Comparison of ENCODE assay signal across 21 cellular contexts in the genomic region with DNA sequence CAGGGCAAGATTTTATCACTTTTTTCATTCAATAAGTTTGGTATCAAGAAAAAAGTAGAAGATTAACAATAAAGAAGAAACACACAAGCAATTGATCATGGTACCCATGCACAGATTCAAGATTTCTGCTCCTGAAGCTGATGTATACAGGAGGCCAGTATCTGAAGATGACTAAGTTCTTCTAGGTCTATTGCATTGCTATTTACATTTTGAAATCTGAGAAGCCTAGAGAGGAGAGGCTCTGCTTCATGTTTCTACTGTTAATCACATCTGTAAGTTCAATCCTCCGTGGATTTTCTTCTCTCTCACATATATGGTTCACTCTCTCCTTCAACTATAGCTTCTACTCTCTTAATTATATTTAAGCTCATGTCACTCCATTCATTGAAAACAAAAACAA.
DNase-seq lines count a peak whose midpoint lies in the region; ATAC-seq and TF ChIP-seq lines count a peak whose summit lies in the region.
"Had no signal": no experiment of that assay in that cellular context is flagged by ENCODE, and none has a peak within 500 bp of the region (broad histone marks: within the 10 kb centered on the region; RNA-seq: fewer than 3 reads in every experiment).

No MANE protein-coding gene starts in this region.

- H3K79me2 ChIP-seq in mammary epithelial cell (ENCODE audit: insufficient read depth, low read length) = no peaks in the 10 kb centered on the region
- no peaks in the 10 kb centered on the region for H3K79me2 ChIP-seq in PC-3 (ENCODE audit: low read length)

- CTCF ChIA-PET in MCF 10A (lab: Yijun Ruan, JAX) (interaction anchor here (0.7 kb wide), 1 partner anchor 12 kb away, joined by 3 read pairs; no protein-coding TSS in a partner anchor), mammary epithelial cell (lab: Charles Lee; ENCODE audit: low non-redundant PET) (no interaction called here), PC-3 (lab: Charles Lee) (no interaction called here)

- H3K4me3 ChIP-seq in mammary epithelial cell (replicated peaks in 1 of 3; ENCODE audit: insufficient read depth in 1 of 3, low read depth in 2 of 3, low read length in 3 of 3) = no peak overlapping the region
- H3K4me3 ChIP-seq in PC-3 (ENCODE audit: low read length) = no peak overlapping the region
- H3K4me3 ChIP-seq: HAP-1, K562 had no signal

- H3K4me2 ChIP-seq in mammary epithelial cell (ENCODE audit: insufficient read depth, low read depth, low read length) (no peak overlapping the region), PC-3 (ENCODE audit: low read length) (no peak overlapping the region)

- H3K9me3 Mint-ChIP-seq in MCF 10A (ENCODE audit: unreplicated experiment) = peaks cover 23% of the 10 kb centered on the region
- peaks cover 18% of the 10 kb centered on the region for H3K9me3 Mint-ChIP-seq in activated T-cell treated with anti-CD3 and anti-CD28 coated beads, Interleukin-2, amount 50 U/mL, for 4 hours

- WGBS in mammary epithelial cell (ENCODE audit: low coverage, missing lambda C conversion rate) = 33% methylated on average over 1 of the region's 1 CpG

- H3K27me3 Mint-ChIP-seq in MCF 10A (ENCODE audit: insufficient read depth, unreplicated experiment) = no peaks in the 10 kb centered on the region
- peaks cover 2% of the 10 kb centered on the region for H3K27me3 Mint-ChIP-seq in activated T-cell treated with anti-CD3 and anti-CD28 coated beads, Interleukin-2, amount 50 U/mL, for 4 hours (ENCODE audit: low read depth)

- H3K9me3 ChIP-seq in mammary epithelial cell (replicated peaks; ENCODE audit: insufficient read depth, low read length) (peaks cover 11% of the 10 kb centered on the region), PC-3 (ENCODE audit: low read length) (peaks cover 9% of the 10 kb centered on the region; the same call in 1 of the 2 replicates)
- H3K9me3 ChIP-seq: HAP-1 had no signal

- no peaks in the 10 kb centered on the region for H3K4me1 ChIP-seq in mammary epithelial cell (ENCODE audit: insufficient read depth, low read length)
- 0 out of 2 replicates have a peak, but pooled peaks cover 4% of the 10 kb centered on the region for H3K4me1 ChIP-seq in PC-3 (ENCODE audit: insufficient read depth, low read length)
- H3K4me1 ChIP-seq: BE2C had no signal

- TF ChIP-seq CTCF in MCF 10A (IDR thresholded peaks at IDR 0.05; ENCODE audit: unreplicated experiment) (no peak), mammary epithelial cell (conservative IDR thresholded peaks at IDR 0.05 in 1 of 2, IDR thresholded peaks at IDR 0.05 in 1 of 2; ENCODE audit: extremely low read depth in 1 of 2, insufficient read depth in 1 of 2, low read depth in 1 of 2, low read length in 2 of 2) (no peak), PC-3 (conservative IDR thresholded peaks at IDR 0.05; ENCODE audit: low read depth, low read length) (no peak)

- no peaks in the 10 kb centered on the region for H4K20me1 ChIP-seq in mammary epithelial cell (ENCODE audit: insufficient read depth, low read length)
- H4K20me1 ChIP-seq in PC-3 (ENCODE audit: low read length) = no peaks in the 10 kb centered on the region

- ATAC-seq in PC-3 = peak; percentile 89
- ATAC-seq in activated T-cell treated with anti-CD3 and anti-CD28 coated beads, Interleukin-2, amount 50 U/mL, for 4 hours = no peak
- ATAC-seq: K562 had no signal

- DNase-seq in MCF 10A (ENCODE audit: unreplicated experiment) = peak; percentile 11
- DNase-seq in mammary epithelial cell = no peak
- peak; percentile 44 for DNase-seq in PC-3
- DNase-seq in epithelial cell of prostate (ENCODE audit: low read depth, low spot score) = peak; percentile 27
- no peak for DNase-seq in activated T-cell treated with anti-CD3 and anti-CD28 coated beads, Interleukin-2, amount 50 U/mL, for 4 hours
- no peak for DNase-seq in epidermal melanocyte (ENCODE audit: insufficient read length, low spot score)
- no peak for DNase-seq in AG20443 (ENCODE audit: low spot score)
- DNase-seq in activated gamma-delta T cell treated with Interleukin-2 at 50 U/mL for 16 hours = no peak
- DNase-seq: ACHN; BE2C; CD4-positive, alpha-beta T cell; DMS79 treated with DMSO at 0.1 percent for 48 hours; MV-4-11; NCI-H1436; NCI-H2029; NCI-H2227 treated with DMSO at 0.1 percent for 48 hours; NCI-H526; NK-92 treated with Interleukin-12 subunit alpha and Interleukin-12 subunit beta, amount 100 ng/mL, for 24 hours; SIG-M5 had no signal

- H3K36me3 ChIP-seq in mammary epithelial cell (ENCODE audit: insufficient read depth, low read length) = no peaks in the 10 kb centered on the region
- H3K36me3 ChIP-seq in PC-3 (ENCODE audit: low read depth, low read length) = no peaks in the 10 kb centered on the region
- H3K36me3 ChIP-seq: BE2C, HAP-1 had no signal

- no peak overlapping the region for H2AFZ ChIP-seq in mammary epithelial cell (ENCODE audit: low read depth, low read length)
- H2AFZ ChIP-seq in PC-3 (ENCODE audit: low read length) = no peak overlapping the region

- H3K27ac ChIP-seq in mammary epithelial cell (ENCODE audit: insufficient read depth, low read depth, low read length) (no peak overlapping the region), PC-3 (ENCODE audit: low read length) (no peak overlapping the region), epithelial cell of prostate (no peak overlapping the region)

- in situ Hi-C loops in mammary epithelial cell (cut with MboI; ENCODE audit: low sequenced_read_pairs in 2 of 2) = no loop called here

- POLR2A ChIA-PET in MCF 10A (lab: Yijun Ruan, JAX) = no interaction called here
- POLR2A ChIA-PET in PC-3 (lab: Charles Lee; ENCODE audit: unreplicated experiment) = no interaction called here

- BruUV-seq in MCF 10A (replicated peaks; lab: Mats Ljungman, UMichigan) (no TSS peak), mammary epithelial cell (replicated peaks; lab: Mats Ljungman, UMichigan) (no TSS peak), PC-3 (replicated peaks; lab: Mats Ljungman, UMichigan) (no TSS peak)

- H3K27me3 ChIP-seq in mammary epithelial cell (ENCODE audit: insufficient read depth, low read length) (no peaks in the 10 kb centered on the region), PC-3 (ENCODE audit: low read length) (no peaks in the 10 kb centered on the region)
- H3K27me3 ChIP-seq: BE2C had no signal

- no peak overlapping the region for H3K27ac Mint-ChIP-seq in MCF 10A (ENCODE audit: low read depth, unreplicated experiment)
- H3K27ac Mint-ChIP-seq: CD4-positive, alpha-beta T cell had no signal

- H3K9me2 ChIP-seq in PC-3 (replicated peaks; ENCODE audit: low read length) = no peaks in the 10 kb centered on the region

- H3K36me3 Mint-ChIP-seq in MCF 10A (ENCODE audit: insufficient read depth, unreplicated experiment) = no peaks in the 10 kb centered on the region
- H3K36me3 Mint-ChIP-seq in activated T-cell treated with anti-CD3 and anti-CD28 coated beads, Interleukin-2, amount 50 U/mL, for 4 hours (ENCODE audit: insufficient read depth) = no peaks in the 10 kb centered on the region

- no peak overlapping the region for H3K9ac ChIP-seq in mammary epithelial cell (ENCODE audit: insufficient read depth, low read length)
- H3K9ac ChIP-seq in PC-3 (ENCODE audit: low read length) = no peak overlapping the region

- intact Hi-C loops in MCF 10A (cut with micrococcal nuclease) = no loop called here
- intact Hi-C loops in mammary epithelial cell (cut with micrococcal nuclease) = no loop called here
- intact Hi-C loops in PC-3 (cut with micrococcal nuclease) = no loop called here

- no peaks in the 10 kb centered on the region for H3K4me1 Mint-ChIP-seq in MCF 10A (ENCODE audit: insufficient read depth, unreplicated experiment)
- H3K4me1 Mint-ChIP-seq in activated T-cell treated with anti-CD3 and anti-CD28 coated beads, Interleukin-2, amount 50 U/mL, for 4 hours (ENCODE audit: low read depth) = no peaks in the 10 kb centered on the region

- dilution Hi-C loops in mammary epithelial cell (cut with HindIII; ENCODE audit: low sequenced_read_pairs) = no loop called here

- H3K4me3 Mint-ChIP-seq in MCF 10A (ENCODE audit: unreplicated experiment) = no peak overlapping the region
- H3K4me3 Mint-ChIP-seq in activated T-cell treated with anti-CD3 and anti-CD28 coated beads, Interleukin-2, amount 50 U/mL, for 4 hours = no peak overlapping the region
- H3K4me3 Mint-ChIP-seq: CD4-positive, alpha-beta T cell had no signal

- no peaks in the 10 kb centered on the region for H3F3A ChIP-seq in PC-3 (ENCODE audit: low read length, unreplicated experiment)

Comparison
In these comparisons a context has a peak if more than half of its experiments do, and no peak if none do; other contexts are left out.
1. DNase-seq: peak in MCF 10A (single experiment), PC-3 (single experiment) and epithelial cell of prostate (single experiment); none in mammary epithelial cell (single experiment), activated T-cell treated with anti-CD3 and anti-CD28 coated beads, Interleukin-2, amount 50 U/mL, for 4 hours (single experiment), epidermal melanocyte (single experiment), AG20443 (single experiment) and activated gamma-delta T cell treated with Interleukin-2 at 50 U/mL for 16 hours (single experiment).